Comparison of ENCODE assay signal across 9 cellular contexts in the genomic region with DNA sequence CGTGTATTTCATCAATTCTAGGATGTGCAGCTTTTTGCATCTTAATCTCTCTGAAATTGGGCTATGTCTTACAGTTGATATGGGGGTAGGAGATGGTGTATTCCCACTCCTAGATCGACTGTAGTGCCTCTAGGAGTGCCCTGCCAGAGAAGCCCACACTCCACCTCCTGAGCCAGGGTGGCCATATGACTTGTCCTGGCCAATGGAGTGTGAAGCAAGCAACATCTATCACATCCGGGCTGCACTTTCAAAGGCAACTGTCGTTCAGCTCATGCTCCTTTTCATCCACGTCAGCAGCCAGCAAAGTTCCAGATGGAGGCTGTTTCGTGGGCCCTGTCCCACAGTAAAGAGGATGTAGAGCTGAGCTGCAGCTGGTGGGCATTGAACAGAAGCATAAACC.
DNase-seq lines count a peak whose midpoint lies in the region; ATAC-seq and TF ChIP-seq lines count a peak whose summit lies in the region.
"Had no signal": no experiment of that assay in that cellular context is flagged by ENCODE, and none has a peak within 500 bp of the region (broad histone marks: within the 10 kb centered on the region; RNA-seq: fewer than 3 reads in every experiment).

No MANE protein-coding gene starts in this region.

- WGBS in sigmoid colon, 2 donors = 63 to 81% methylated on average over 6 of the region's 6 CpGs

- H3K4me3 ChIP-seq in sigmoid colon (no peak overlapping the region), coronary artery (no peak overlapping the region)

- DNase-seq in ACHN = peak; percentile 43
- peak in 19 of 34 experiments; percentile 11 to 60 (median 18) for DNase-seq in T-cell
- no peak for DNase-seq in sigmoid colon
- DNase-seq in coronary artery (ENCODE audit: low spot score) = no peak
- no peak for DNase-seq in progenitor cell of endocrine pancreas (ENCODE audit: low spot score, unreplicated experiment)

- H3K27me3 ChIP-seq in sigmoid colon = no peaks in the 10 kb centered on the region

- H3K27ac Mint-ChIP-seq in T-cell (peak overlapping the region; percentile 40 to 53), progenitor cell of endocrine pancreas (no peak overlapping the region)

- H3K4me1 ChIP-seq in sigmoid colon = peaks cover 0 to 21% (median 16%) of the 10 kb centered on the region in 4 donors

- H3K36me3 Mint-ChIP-seq in T-cell (no peaks in the 10 kb centered on the region), progenitor cell of endocrine pancreas (ENCODE audit: insufficient read depth) (no peaks in the 10 kb centered on the region)
- H3K36me3 Mint-ChIP-seq: activated naive CD4-positive, alpha-beta T cell treated with anti-CD3 and anti-CD28 coated beads, Interleukin-2, amount 50 U/mL, for 72 hours had no signal

- H3K4me1 Mint-ChIP-seq in T-cell (peaks cover 8 to 11% (median 11%) of the 10 kb centered on the region in 3 donors), progenitor cell of endocrine pancreas (ENCODE audit: low read depth) (peaks cover 17% of the 10 kb centered on the region)

- no peaks in the 10 kb centered on the region for H3K36me3 ChIP-seq in sigmoid colon

- intact Hi-C loops in sigmoid colon (cut with DNase I) = no loop called here

- in situ Hi-C loops in ACHN (cut with HindIII; ENCODE audit: low pct_ligation_motif_present, low pct_unique_long_range_greater_than_20kb, low sequenced_read_pairs) = no loop called here

- POLR2A ChIA-PET in T-cell (lab: Charles Lee) = no interaction called here

- H3K9me3 Mint-ChIP-seq in T-cell (no peaks in the 10 kb centered on the region), progenitor cell of endocrine pancreas (ENCODE audit: low read depth) (no peaks in the 10 kb centered on the region)
- H3K9me3 Mint-ChIP-seq: activated naive CD4-positive, alpha-beta T cell treated with anti-CD3 and anti-CD28 coated beads, Interleukin-2, amount 50 U/mL, for 72 hours had no signal

- peaks cover 2 to 6% of the 10 kb centered on the region in 2 donors for H3K27me3 Mint-ChIP-seq in T-cell
- peaks cover 2% of the 10 kb centered on the region for H3K27me3 Mint-ChIP-seq in progenitor cell of endocrine pancreas

- no peak for TF ChIP-seq EP300 in sigmoid colon (IDR thresholded peaks at IDR 0.05)

- peak; percentile 90 for ATAC-seq in GM18907 (IDR thresholded peaks at IDR 0.05; ENCODE audit: unreplicated experiment)
- ATAC-seq in HG03060 (IDR thresholded peaks at IDR 0.05; ENCODE audit: low read depth, unreplicated experiment) = peak; percentile 63
- ATAC-seq in T-cell (replicated peaks in 1 of 4) = peak; percentile 63 to 97 (median 88)
- ATAC-seq in esophagus mucosa = no peak

- H3K4me3 Mint-ChIP-seq in T-cell = no peak overlapping the region
- H3K4me3 Mint-ChIP-seq in progenitor cell of endocrine pancreas (ENCODE audit: low read depth) = no peak overlapping the region

- no peaks in the 10 kb centered on the region for H3K9me3 ChIP-seq in sigmoid colon

- H3K27ac ChIP-seq in sigmoid colon (peak overlapping the region; percentile 24 to 57 (median 38)), coronary artery (peak overlapping the region in 1 of 2 donors; percentile 35)

- TF ChIP-seq CTCF in sigmoid colon (IDR thresholded peaks at IDR 0.05) (no peak), coronary artery (IDR thresholded peaks at IDR 0.05) (no peak), progenitor cell of endocrine pancreas (IDR thresholded peaks at IDR 0.05; ENCODE audit: unreplicated experiment) (no peak)

- CTCF ChIA-PET in T-cell (lab: Charles Lee) = no interaction called here

- TF ChIP-seq POLR2A in sigmoid colon (IDR thresholded peaks at IDR 0.05) = no peak

Comparison
In these comparisons a context has a peak if more than half of its experiments do, and no peak if none do; other contexts are left out.
1. DNase-seq: peak in ACHN (single experiment) and T-cell (19 of 34); none in sigmoid colon (single experiment), coronary artery (single experiment) and progenitor cell of endocrine pancreas (single experiment).